Comparison of ENCODE assay signal across 27 cellular contexts in the genomic region with DNA sequence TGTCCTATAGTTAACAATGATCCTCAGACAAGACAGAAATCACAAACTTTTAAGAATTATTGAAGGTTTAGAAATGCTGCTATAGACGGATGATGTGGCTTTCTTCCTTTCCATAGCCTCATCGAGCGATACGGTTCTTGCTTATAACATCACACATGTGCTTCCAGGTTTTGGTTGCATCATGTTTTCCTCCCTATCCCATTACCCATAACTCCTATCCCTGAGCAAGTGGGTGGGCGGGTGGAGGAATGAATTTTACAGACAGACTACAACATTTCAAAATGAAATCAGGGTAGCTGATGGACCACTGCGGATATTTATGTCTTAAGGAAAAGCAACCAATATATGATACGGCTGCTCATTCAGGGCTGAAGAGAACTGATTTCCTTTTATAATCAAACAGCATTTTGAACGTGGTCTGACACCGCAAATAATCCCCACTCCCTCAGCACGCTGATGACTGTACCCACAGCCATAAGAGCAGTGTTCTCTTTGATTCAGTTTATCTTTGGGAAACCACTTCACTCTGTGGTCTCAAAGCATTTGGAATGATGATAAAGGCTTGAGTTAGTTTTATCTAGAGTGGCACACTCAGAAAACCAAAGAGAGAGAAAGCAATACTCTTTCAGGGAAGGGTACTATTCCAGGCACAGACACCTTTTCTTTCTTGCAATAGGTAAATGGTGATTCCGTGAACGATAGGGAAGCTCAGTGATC.
"Had no signal": no experiment of that assay in that cellular context is flagged by ENCODE, and none has a peak within 500 bp of the region (broad histone marks: within the 10 kb centered on the region; RNA-seq: fewer than 3 reads in every experiment).

No MANE protein-coding gene starts in this region.

- H3K4me3 Mint-ChIP-seq: activated CD8-positive, alpha-beta T cell treated with anti-CD3 and anti-CD28 coated beads, Interleukin-2, amount 10 ng/mL, durations not matched to agents 7 days and 5 days; activated naive CD4-positive, alpha-beta T cell treated with anti-CD3 and anti-CD28 coated beads for 36 hours; activated naive CD8-positive, alpha-beta T cell treated with anti-CD3 and anti-CD28 coated beads, Interleukin-2, amount 50 U/mL, for 24 hours; mesothelial cell of epicardium; naive thymus-derived CD8-positive, alpha-beta T cell; neural progenitor cell; T-helper 17 cell; type B pancreatic cell had no signal

- H3K27ac ChIP-seq: ascending aorta, brain microvascular endothelial cell, esophagus muscularis mucosa, heart right ventricle, left lung, neural progenitor cell, SK-N-MC, thoracic aorta, WERI-Rb-1 had no signal

- H3K36me3 Mint-ChIP-seq: mesothelial cell of epicardium; naive thymus-derived CD8-positive, alpha-beta T cell; neural progenitor cell; type B pancreatic cell had no signal

- H3K4me3 ChIP-seq: ascending aorta, esophagus muscularis mucosa, heart right ventricle, left lung, neural progenitor cell, SK-N-MC, thoracic aorta had no signal

- H3K27me3 ChIP-seq: ascending aorta, brain microvascular endothelial cell, esophagus muscularis mucosa, heart right ventricle, left lung, neural progenitor cell had no signal

- H3K27me3 Mint-ChIP-seq: activated naive CD8-positive, alpha-beta T cell treated with anti-CD3 and anti-CD28 coated beads, Interleukin-2, amount 50 U/mL, for 24 hours; T-helper 17 cell had no signal

- H3K9me3 ChIP-seq: ascending aorta, esophagus muscularis mucosa, heart right ventricle, left lung, thoracic aorta had no signal

- H3K27ac Mint-ChIP-seq: activated CD8-positive, alpha-beta T cell treated with anti-CD3 and anti-CD28 coated beads, Interleukin-2, amount 10 ng/mL, durations not matched to agents 7 days and 5 days; activated naive CD4-positive, alpha-beta T cell treated with anti-CD3 and anti-CD28 coated beads for 36 hours; activated naive CD8-positive, alpha-beta T cell treated with anti-CD3 and anti-CD28 coated beads, Interleukin-2, amount 50 U/mL, for 24 hours; mesothelial cell of epicardium; neural progenitor cell; T-helper 17 cell; type B pancreatic cell had no signal

- ATAC-seq: activated CD8-positive, alpha-beta T cell treated with anti-CD3 and anti-CD28 coated beads, Interleukin-2, amount 10 ng/mL, durations not matched to agents 7 days and 5 days; activated naive CD8-positive, alpha-beta T cell treated with anti-CD3 and anti-CD28 coated beads, Interleukin-2, amount 50 U/mL, for 24 hours; heart right ventricle; left lung; naive thymus-derived CD8-positive, alpha-beta T cell; sciatic nerve; T-helper 17 cell had no signal

- H3K9me3 Mint-ChIP-seq: activated naive CD4-positive, alpha-beta T cell treated with anti-CD3 and anti-CD28 coated beads for 36 hours; activated naive CD8-positive, alpha-beta T cell treated with anti-CD3 and anti-CD28 coated beads, Interleukin-2, amount 50 U/mL, for 24 hours; mesothelial cell of epicardium; neural progenitor cell; type B pancreatic cell had no signal

- DNase-seq: activated CD4-positive, alpha-beta T cell treated with anti-CD3 and anti-CD28 coated beads, Interleukin-2, amount 50 U/mL, for 1 hour; activated CD4-positive, CD25-positive, alpha-beta regulatory T cell treated with anti-CD3 and anti-CD28 coated beads, Interleukin-2, amount 50 U/mL, for 72 hours; activated CD8-positive, alpha-beta T cell treated with anti-CD3 and anti-CD28 coated beads, Interleukin-2, amount 10 ng/mL, durations not matched to agents 7 days and 5 days; activated naive CD4-positive, alpha-beta T cell treated with anti-CD3 and anti-CD28 coated beads for 36 hours; activated naive CD8-positive, alpha-beta T cell treated with anti-CD3 and anti-CD28 coated beads, Interleukin-2, amount 50 U/mL, for 24 hours; activated T-cell treated with anti-CD3 and anti-CD28 coated beads, Interleukin-2, amount 50 U/mL, for 48 hours; brain microvascular endothelial cell; central memory CD4-positive, alpha-beta T cell; dermis blood vessel endothelial cell; effector memory CD4-positive, alpha-beta T cell; heart right ventricle; left lung; naive thymus-derived CD8-positive, alpha-beta T cell; small intestine; stimulated activated CD4-positive, alpha-beta T cell treated with anti-CD3 and anti-CD28 coated beads, Interleukin-15, amount 100 ng/mL, for 24 hours; stimulated activated naive CD4-positive, alpha-beta T cell; SW 1271; T-helper 17 cell; WERI-Rb-1 had no signal

- H3K36me3 ChIP-seq: ascending aorta, brain microvascular endothelial cell, esophagus muscularis mucosa, heart right ventricle, left lung, neural progenitor cell, thoracic aorta, WERI-Rb-1 had no signal
